ENCODE assay signal across 1 cellular context in genomic region chr19:6476896-6477431, GRCh38.
TF ChIP-seq lines count a peak whose summit lies in the region.

No MANE protein-coding gene starts in this region.

TF ChIP-seq in HepG2, 621 proteins besides CTCF, POLR2A, EP300 and RAD21 (continues in another document):
- no peak for TF ChIP-seq ZNF724P (CRISPR knock-in tag; IDR thresholded peaks at IDR 0.05; ENCODE audit: borderline replicate concordance)
- no peak for TF ChIP-seq ZNF546 (CRISPR knock-in tag; conservative IDR thresholded peaks at IDR 0.05)
- no peak for TF ChIP-seq HOXA7 (CRISPR knock-in tag; IDR thresholded peaks at IDR 0.05)
- TF ChIP-seq IKZF4 (CRISPR knock-in tag; IDR thresholded peaks at IDR 0.05; ENCODE audit: borderline replicate concordance, low read depth, not compliant biosample characterization) = peak; percentile 41
- no peak for TF ChIP-seq ZNF557 (CRISPR knock-in tag; IDR thresholded peaks at IDR 0.05)
- TF ChIP-seq ZBTB38 (CRISPR knock-in tag; IDR thresholded peaks at IDR 0.05) = 0 out of 2 replicates have a peak, but pooled peaks have one; percentile 17
- TF ChIP-seq ZKSCAN5 (CRISPR knock-in tag; IDR thresholded peaks at IDR 0.05) = no peak
- no peak for TF ChIP-seq NFE2L2 (IDR thresholded peaks at IDR 0.05; ENCODE audit: low read length)
- TF ChIP-seq, protein P1, sequence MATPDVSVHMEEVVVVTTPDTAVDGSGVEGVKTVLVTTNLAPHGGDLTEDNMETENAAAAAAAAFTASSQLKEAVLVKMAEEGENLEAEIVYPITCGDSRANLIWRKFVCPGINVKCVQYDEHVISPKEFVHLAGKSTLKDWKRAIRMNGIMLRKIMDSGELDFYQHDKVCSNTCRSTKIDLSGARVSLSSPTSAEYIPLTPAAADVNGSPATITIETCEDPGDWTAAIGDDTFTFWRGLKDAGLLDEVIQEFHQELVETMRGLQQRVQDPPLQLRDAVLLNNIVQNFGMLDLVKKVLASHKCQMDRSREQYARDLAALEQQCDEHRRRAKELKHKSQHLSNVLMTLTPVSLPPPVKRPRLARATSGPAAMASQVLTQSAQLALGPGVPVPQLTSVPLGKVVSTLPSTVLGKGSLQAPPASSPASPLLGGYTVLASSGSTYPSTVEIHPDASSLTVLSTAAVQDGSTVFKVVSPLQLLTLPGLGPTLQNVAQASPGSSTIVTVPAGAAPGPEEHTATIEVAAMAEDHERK (CRISPR knock-in tag; IDR thresholded peaks at IDR 0.05; ENCODE audit: low read depth) = no peak
- TF ChIP-seq, protein P2, sequence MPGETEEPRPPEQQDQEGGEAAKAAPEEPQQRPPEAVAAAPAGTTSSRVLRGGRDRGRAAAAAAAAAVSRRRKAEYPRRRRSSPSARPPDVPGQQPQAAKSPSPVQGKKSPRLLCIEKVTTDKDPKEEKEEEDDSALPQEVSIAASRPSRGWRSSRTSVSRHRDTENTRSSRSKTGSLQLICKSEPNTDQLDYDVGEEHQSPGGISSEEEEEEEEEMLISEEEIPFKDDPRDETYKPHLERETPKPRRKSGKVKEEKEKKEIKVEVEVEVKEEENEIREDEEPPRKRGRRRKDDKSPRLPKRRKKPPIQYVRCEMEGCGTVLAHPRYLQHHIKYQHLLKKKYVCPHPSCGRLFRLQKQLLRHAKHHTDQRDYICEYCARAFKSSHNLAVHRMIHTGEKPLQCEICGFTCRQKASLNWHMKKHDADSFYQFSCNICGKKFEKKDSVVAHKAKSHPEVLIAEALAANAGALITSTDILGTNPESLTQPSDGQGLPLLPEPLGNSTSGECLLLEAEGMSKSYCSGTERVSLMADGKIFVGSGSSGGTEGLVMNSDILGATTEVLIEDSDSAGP (CRISPR knock-in tag; IDR thresholded peaks at IDR 0.05; ENCODE audit: borderline replicate concordance) = peak; percentile 6; the same call in 1 of the 2 replicates
- TF ChIP-seq GZF1 (CRISPR knock-in tag; IDR thresholded peaks at IDR 0.05) = no peak
- no peak for TF ChIP-seq ZNF615 (CRISPR knock-in tag; IDR thresholded peaks at IDR 0.05; ENCODE audit: borderline replicate concordance)
- no peak for TF ChIP-seq ARID3A (IDR thresholded peaks at IDR 0.05; ENCODE audit: low read depth, low read length)
- no peak for TF ChIP-seq PCBP2 (optimal IDR thresholded peaks at IDR 0.05; ENCODE audit: low read depth, low read length, poor library complexity, severe bottlenecking)
- TF ChIP-seq SP4 (CRISPR knock-in tag; IDR thresholded peaks at IDR 0.05) = no peak
- TF ChIP-seq EED (CRISPR knock-in tag; IDR thresholded peaks at IDR 0.05) = no peak
- no peak for TF ChIP-seq BCL3 (CRISPR knock-in tag; IDR thresholded peaks at IDR 0.05)
- no peak for TF ChIP-seq ZNF607 (CRISPR knock-in tag; IDR thresholded peaks at IDR 0.05; ENCODE audit: borderline replicate concordance)
- TF ChIP-seq, protein P3, sequence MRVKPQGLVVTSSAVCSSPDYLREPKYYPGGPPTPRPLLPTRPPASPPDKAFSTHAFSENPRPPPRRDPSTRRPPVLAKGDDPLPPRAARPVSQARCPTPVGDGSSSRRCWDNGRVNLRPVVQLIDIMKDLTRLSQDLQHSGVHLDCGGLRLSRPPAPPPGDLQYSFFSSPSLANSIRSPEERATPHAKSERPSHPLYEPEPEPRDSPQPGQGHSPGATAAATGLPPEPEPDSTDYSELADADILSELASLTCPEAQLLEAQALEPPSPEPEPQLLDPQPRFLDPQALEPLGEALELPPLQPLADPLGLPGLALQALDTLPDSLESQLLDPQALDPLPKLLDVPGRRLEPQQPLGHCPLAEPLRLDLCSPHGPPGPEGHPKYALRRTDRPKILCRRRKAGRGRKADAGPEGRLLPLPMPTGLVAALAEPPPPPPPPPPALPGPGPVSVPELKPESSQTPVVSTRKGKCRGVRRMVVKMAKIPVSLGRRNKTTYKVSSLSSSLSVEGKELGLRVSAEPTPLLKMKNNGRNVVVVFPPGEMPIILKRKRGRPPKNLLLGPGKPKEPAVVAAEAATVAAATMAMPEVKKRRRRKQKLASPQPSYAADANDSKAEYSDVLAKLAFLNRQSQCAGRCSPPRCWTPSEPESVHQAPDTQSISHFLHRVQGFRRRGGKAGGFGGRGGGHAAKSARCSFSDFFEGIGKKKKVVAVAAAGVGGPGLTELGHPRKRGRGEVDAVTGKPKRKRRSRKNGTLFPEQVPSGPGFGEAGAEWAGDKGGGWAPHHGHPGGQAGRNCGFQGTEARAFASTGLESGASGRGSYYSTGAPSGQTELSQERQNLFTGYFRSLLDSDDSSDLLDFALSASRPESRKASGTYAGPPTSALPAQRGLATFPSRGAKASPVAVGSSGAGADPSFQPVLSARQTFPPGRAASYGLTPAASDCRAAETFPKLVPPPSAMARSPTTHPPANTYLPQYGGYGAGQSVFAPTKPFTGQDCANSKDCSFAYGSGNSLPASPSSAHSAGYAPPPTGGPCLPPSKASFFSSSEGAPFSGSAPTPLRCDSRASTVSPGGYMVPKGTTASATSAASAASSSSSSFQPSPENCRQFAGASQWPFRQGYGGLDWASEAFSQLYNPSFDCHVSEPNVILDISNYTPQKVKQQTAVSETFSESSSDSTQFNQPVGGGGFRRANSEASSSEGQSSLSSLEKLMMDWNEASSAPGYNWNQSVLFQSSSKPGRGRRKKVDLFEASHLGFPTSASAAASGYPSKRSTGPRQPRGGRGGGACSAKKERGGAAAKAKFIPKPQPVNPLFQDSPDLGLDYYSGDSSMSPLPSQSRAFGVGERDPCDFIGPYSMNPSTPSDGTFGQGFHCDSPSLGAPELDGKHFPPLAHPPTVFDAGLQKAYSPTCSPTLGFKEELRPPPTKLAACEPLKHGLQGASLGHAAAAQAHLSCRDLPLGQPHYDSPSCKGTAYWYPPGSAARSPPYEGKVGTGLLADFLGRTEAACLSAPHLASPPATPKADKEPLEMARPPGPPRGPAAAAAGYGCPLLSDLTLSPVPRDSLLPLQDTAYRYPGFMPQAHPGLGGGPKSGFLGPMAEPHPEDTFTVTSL (CRISPR knock-in tag; IDR thresholded peaks at IDR 0.05; ENCODE audit: borderline replicate concordance) = 0 out of 2 replicates have a peak, but pooled peaks have one; percentile 22
- TF ChIP-seq ISL2 (CRISPR knock-in tag; IDR thresholded peaks at IDR 0.05) = no peak
- no peak for TF ChIP-seq NR2F1 (CRISPR knock-in tag; IDR thresholded peaks at IDR 0.05)
- TF ChIP-seq ZNF652 (CRISPR knock-in tag; IDR thresholded peaks at IDR 0.05; ENCODE audit: borderline replicate concordance, low read depth) = no peak
- TF ChIP-seq ZNF687 (CRISPR knock-in tag; IDR thresholded peaks at IDR 0.05) = peak; percentile 14
- no peak for TF ChIP-seq ZNF234 (CRISPR knock-in tag; conservative IDR thresholded peaks at IDR 0.05)
- TF ChIP-seq, protein P4, sequence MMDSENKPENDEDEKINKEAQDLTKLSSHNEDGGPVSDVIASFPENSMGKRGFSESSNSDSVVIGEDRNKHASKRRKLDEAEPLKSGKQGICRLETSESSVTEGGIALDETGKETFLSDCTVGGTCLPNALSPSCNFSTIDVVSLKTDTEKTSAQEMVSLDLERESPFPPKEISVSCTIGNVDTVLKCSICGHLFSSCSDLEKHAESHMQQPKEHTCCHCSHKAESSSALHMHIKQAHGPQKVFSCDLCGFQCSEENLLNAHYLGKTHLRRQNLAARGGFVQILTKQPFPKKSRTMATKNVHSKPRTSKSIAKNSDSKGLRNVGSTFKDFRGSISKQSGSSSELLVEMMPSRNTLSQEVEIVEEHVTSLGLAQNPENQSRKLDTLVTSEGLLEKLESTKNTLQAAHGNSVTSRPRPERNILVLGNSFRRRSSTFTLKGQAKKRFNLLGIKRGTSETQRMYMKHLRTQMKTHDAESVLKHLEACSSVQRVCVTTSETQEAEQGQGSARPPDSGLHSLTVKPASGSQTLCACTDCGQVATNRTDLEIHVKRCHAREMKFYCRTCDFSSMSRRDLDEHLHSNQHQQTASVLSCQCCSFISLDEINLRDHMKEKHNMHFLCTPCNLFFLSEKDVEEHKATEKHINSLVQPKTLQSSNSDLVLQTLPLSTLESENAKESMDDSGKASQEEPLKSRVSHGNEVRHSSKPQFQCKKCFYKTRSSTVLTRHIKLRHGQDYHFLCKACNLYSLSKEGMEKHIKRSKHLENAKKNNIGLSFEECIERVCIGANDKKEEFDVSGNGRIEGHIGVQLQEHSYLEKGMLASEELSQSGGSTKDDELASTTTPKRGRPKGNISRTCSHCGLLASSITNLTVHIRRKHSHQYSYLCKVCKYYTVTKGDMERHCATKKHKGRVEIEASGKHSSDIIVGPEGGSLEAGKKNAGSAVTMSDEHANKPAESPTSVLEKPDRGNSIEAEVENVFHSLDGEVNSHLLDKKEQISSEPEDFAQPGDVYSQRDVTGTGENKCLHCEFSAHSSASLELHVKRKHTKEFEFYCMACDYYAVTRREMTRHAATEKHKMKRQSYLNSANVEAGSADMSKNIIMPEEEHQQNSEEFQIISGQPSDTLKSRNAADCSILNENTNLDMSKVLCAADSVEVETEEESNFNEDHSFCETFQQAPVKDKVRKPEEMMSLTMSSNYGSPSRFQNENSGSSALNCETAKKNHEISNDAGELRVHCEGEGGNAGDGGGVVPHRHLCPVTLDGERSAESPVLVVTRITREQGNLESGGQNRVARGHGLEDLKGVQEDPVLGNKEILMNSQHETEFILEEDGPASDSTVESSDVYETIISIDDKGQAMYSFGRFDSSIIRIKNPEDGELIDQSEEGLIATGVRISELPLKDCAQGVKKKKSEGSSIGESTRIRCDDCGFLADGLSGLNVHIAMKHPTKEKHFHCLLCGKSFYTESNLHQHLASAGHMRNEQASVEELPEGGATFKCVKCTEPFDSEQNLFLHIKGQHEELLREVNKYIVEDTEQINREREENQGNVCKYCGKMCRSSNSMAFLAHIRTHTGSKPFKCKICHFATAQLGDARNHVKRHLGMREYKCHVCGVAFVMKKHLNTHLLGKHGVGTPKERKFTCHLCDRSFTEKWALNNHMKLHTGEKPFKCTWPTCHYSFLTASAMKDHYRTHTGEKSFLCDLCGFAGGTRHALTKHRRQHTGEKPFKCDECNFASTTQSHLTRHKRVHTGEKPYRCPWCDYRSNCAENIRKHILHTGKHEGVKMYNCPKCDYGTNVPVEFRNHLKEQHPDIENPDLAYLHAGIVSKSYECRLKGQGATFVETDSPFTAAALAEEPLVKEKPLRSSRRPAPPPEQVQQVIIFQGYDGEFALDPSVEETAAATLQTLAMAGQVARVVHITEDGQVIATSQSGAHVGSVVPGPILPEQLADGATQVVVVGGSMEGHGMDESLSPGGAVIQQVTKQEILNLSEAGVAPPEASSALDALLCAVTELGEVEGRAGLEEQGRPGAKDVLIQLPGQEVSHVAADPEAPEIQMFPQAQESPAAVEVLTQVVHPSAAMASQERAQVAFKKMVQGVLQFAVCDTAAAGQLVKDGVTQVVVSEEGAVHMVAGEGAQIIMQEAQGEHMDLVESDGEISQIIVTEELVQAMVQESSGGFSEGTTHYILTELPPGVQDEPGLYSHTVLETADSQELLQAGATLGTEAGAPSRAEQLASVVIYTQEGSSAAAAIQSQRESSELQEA (CRISPR knock-in tag; IDR thresholded peaks at IDR 0.05; ENCODE audit: not compliant biosample characterization) = no peak
